ENCODE assay signal across 8 cellular contexts in genomic region chr4:37977471-37978452, GRCh38. TPM values are rescaled to one million over a fixed set of nuclear protein-coding genes. Genes with fewer than 3 reads are reported as not detected.
DNase-seq lines count a peak whose midpoint lies in the region; ATAC-seq and TF ChIP-seq lines count a peak whose summit lies in the region.

No MANE protein-coding gene starts in this region.

- H3K4me3 ChIP-seq in BLaER1: peak overlapping the region; percentile 96
- peak overlapping the region; percentile 68 for H3K4me3 ChIP-seq in fibroblast of villous mesenchyme (ENCODE audit: low read depth, low read length)
- peak overlapping the region; percentile 74 to 79 for H3K4me3 ChIP-seq in stomach smooth muscle (ENCODE audit: low read length in 2 of 2)

- H3K4me1 Mint-ChIP-seq in neural crest cell: peaks cover 23% of the 10 kb centered on the region

- H3K4me3 Mint-ChIP-seq in neural crest cell: peak overlapping the region; percentile 90

- H4K20me1 ChIP-seq in BLaER1: peaks cover 43% of the 10 kb centered on the region

- H3K4me2 ChIP-seq in BLaER1: peak overlapping the region; percentile 94

- H3K9ac ChIP-seq in BLaER1 (peak overlapping the region; percentile 92), stomach smooth muscle (ENCODE audit: low read length in 2 of 2) (peak overlapping the region; percentile 62 to 73)

- ATAC-seq in GM19023 (IDR thresholded peaks at IDR 0.05; ENCODE audit: unreplicated experiment): peak; percentile 64
- ATAC-seq in HG03175 (IDR thresholded peaks at IDR 0.05; ENCODE audit: unreplicated experiment): peak; percentile 62

- H3K27ac ChIP-seq in BLaER1: peak overlapping the region; percentile 95
- H3K27ac ChIP-seq in stomach smooth muscle (ENCODE audit: low read length): peak overlapping the region; percentile 87

- H3K36me3 ChIP-seq in BLaER1 (0 out of 2 replicates have a peak, but pooled peaks cover 1% of the 10 kb centered on the region), stomach smooth muscle (ENCODE audit: control insufficient read depth in 2 of 2, insufficient read depth in 2 of 2, low read length in 2 of 2) (no peaks in the 10 kb centered on the region)

- H3K4me1 ChIP-seq in BLaER1 (peaks cover 44% of the 10 kb centered on the region), stomach smooth muscle (ENCODE audit: control insufficient read depth, insufficient read depth, low read length) (peaks cover 31% of the 10 kb centered on the region)

- H3K27ac Mint-ChIP-seq in neural crest cell (ENCODE audit: unreplicated experiment): no peak overlapping the region

- no peaks in the 10 kb centered on the region for H3K9me3 ChIP-seq in BLaER1
- H3K9me3 ChIP-seq in stomach smooth muscle (ENCODE audit: control insufficient read depth in 2 of 2, low read length in 2 of 2): no peaks in the 10 kb centered on the region

- H3K36me3 Mint-ChIP-seq in neural crest cell (ENCODE audit: low read depth): no peaks in the 10 kb centered on the region

- TF ChIP-seq CTCF in fibroblast of villous mesenchyme (IDR thresholded peaks at IDR 0.05; ENCODE audit: insufficient read depth, low read depth, low read length) (peak; percentile 47), neural crest cell (conservative IDR thresholded peaks at IDR 0.05) (peak; percentile 67)

- no peaks in the 10 kb centered on the region for H3K27me3 ChIP-seq in BLaER1
- H3K27me3 ChIP-seq in stomach smooth muscle (ENCODE audit: control insufficient read depth in 1 of 2, insufficient read depth in 2 of 2, low read length in 2 of 2): no peaks in the 10 kb centered on the region

- no peaks in the 10 kb centered on the region for H3K9me3 Mint-ChIP-seq in neural crest cell

- DNase-seq in RPMI8226 (peak; percentile 80), fibroblast of villous mesenchyme (ENCODE audit: low read depth) (peak; percentile 66), neural crest cell (ENCODE audit: low read depth, low spot score) (peak; percentile 42)
- DNase-seq in activated effector memory CD4-positive, alpha-beta T cell treated with anti-CD3 and anti-CD28 coated beads, Interleukin-2, amount 50 U/mL, for 16 hours: peak; percentile 91

- no peaks in the 10 kb centered on the region for H3K27me3 Mint-ChIP-seq in neural crest cell (ENCODE audit: low read depth)

RNA-seq across cellular contexts. Expression of gene PTTG2, which starts 17.6 kb away (rescaled TPM):
- total RNA-seq in fibroblast of villous mesenchyme (0.43 and 0.64 TPM in 2 replicates), neural crest cell (not detected in 2 replicates)

Comparison
In these comparisons a context has a peak if more than half of its experiments do, and no peak if none do; other contexts are left out.
1. Peak in every context shown above with its lines: DNase-seq, ATAC-seq, H3K4me3 ChIP-seq and H3K27ac ChIP-seq.